ENCODE assay signal across 8 cellular contexts in genomic region chr6:141724731-141725130, GRCh38.
"Had no signal": no experiment of that assay in that cellular context is flagged by ENCODE, and none has a peak within 500 bp of the region (broad histone marks: within the 10 kb centered on the region; RNA-seq: fewer than 3 reads in every experiment).

No MANE protein-coding gene starts in this region.

- DNase-seq: GM23248, GOT3, H7, H9, HCEC 1CT, HFFc6 had no signal

- H3K9me3 Mint-ChIP-seq: GM23338, H9, HFFc6 had no signal

- H3K4me3 Mint-ChIP-seq: GM23338, H9, HFFc6 had no signal

- ATAC-seq: GM23338, HCT116 had no signal

- H3K27ac Mint-ChIP-seq: GM23338, H9, HFFc6 had no signal
